Comparison of ENCODE assay signal across 13 cellular contexts in the genomic region with DNA sequence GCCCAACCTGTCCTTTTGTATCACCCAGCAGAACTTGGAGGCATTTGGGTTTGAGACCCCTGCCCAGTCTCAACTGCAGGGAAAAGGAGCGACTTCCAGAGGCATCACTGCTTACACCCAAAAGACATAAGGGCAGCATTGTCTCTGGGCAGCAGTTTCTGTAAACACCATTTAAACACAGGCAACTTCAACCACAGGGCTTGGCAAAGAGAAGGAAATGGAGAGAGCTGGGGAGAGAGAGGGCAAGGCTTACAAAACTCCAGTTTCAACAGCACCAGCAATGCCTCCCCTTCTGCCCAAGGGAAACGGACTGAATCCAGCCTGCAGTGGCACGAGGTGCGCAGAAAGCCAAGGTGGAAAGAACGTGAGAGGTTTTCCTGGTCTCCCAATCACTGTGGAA.
"Had no signal": no experiment of that assay in that cellular context is flagged by ENCODE, and none has a peak within 500 bp of the region (broad histone marks: within the 10 kb centered on the region; RNA-seq: fewer than 3 reads in every experiment).

No MANE protein-coding gene starts in this region.

- DNase-seq: activated CD4-positive, alpha-beta T cell treated with anti-CD3 and anti-CD28 coated beads for 1 hour; activated CD4-positive, alpha-beta T cell treated with anti-CD3 and anti-CD28 coated beads, Interleukin-2, amount 50 U/mL, for 48 hours; left cardiac atrium; midbrain; naive B cell; stimulated activated CD4-positive, alpha-beta T cell treated with anti-CD3 and anti-CD28 coated beads, Interleukin-4, amount 100 ng/mL, for 1 hour; stimulated activated CD8-positive, alpha-beta memory T cell treated with anti-CD3 and anti-CD28 coated beads, Interleukin-4, amount 100 ng/mL, for 48 hours; stimulated activated naive CD8-positive, alpha-beta T cell treated with anti-CD3 and anti-CD28 coated beads, Interleukin-15, Interleukin-2, amounts not matched to agents 100 U/mL and 50 U/mL, for 24 hours; T-helper 9 cell; uterus had no signal

- ATAC-seq: left cardiac atrium; psoas muscle; stimulated activated naive CD8-positive, alpha-beta T cell treated with anti-CD3 and anti-CD28 coated beads, Interleukin-15, Interleukin-2, amounts not matched to agents 100 U/mL and 50 U/mL, for 24 hours had no signal

- H3K27me3 ChIP-seq: neutrophil, uterus had no signal

- H3K4me3 Mint-ChIP-seq: naive B cell had no signal

- H3K27ac ChIP-seq: neutrophil, psoas muscle, uterus had no signal

- H3K4me1 ChIP-seq: psoas muscle had no signal

- H3K27ac Mint-ChIP-seq: naive B cell had no signal

- H3K9me3 ChIP-seq: neutrophil, psoas muscle, uterus had no signal

- H3K36me3 Mint-ChIP-seq: naive B cell had no signal

- H3K4me3 ChIP-seq: lung, psoas muscle, uterus had no signal

- H3K9me3 Mint-ChIP-seq: naive B cell had no signal

- H3K36me3 ChIP-seq: neutrophil, uterus had no signal
